ENCODE assay signal across 7 cellular contexts in genomic region chr2:111596808-111597705, GRCh38.
DNase-seq lines count a peak whose midpoint lies in the region; ATAC-seq and TF ChIP-seq lines count a peak whose summit lies in the region.
"Not testable (repeated sequence)": the region's sequence is repeated elsewhere in the genome, so short reads cannot be mapped to it uniquely, and the experiment has no call there.

No MANE protein-coding gene starts in this region.

- dilution Hi-C loops in IMR-90 (cut with HindIII; ENCODE audit: low sequenced_read_pairs, unreplicated experiment) = not testable (repeated sequence)

- H3K27me3 ChIP-seq in IMR-90 (ENCODE audit: control insufficient read depth, insufficient read depth, low read length); PC-3 (ENCODE audit: low read length); endodermal cell (ENCODE audit: control insufficient read depth, insufficient read depth, low read length, poor library complexity, severe bottlenecking): not testable (repeated sequence)

- ATAC-seq in IMR-90 (ENCODE audit: low read depth) (peak; percentile 59), PC-3 (peak; percentile 77), left colon (peak; percentile 86)
- peak; percentile 72 for ATAC-seq in activated CD8-positive, alpha-beta T cell treated with anti-CD3 and anti-CD28 coated beads for 36 hours
- peak; percentile 67 for ATAC-seq in stimulated activated naive CD8-positive, alpha-beta T cell treated with anti-CD3 and anti-CD28 coated beads, Interleukin-15, amount 100 ng/mL, for 72 hours

- not testable (repeated sequence) for H3K4me2 ChIP-seq in IMR-90 (ENCODE audit: low read depth, low read length); PC-3 (ENCODE audit: low read length)

- not testable (repeated sequence) for H3K9me3 ChIP-seq in IMR-90 (ENCODE audit: control insufficient read depth, insufficient read depth, low read length); PC-3 (ENCODE audit: low read length); endodermal cell (ENCODE audit: control insufficient read depth, low read length)

- not testable (repeated sequence) for H4K91ac ChIP-seq in IMR-90 (ENCODE audit: insufficient read depth, low read depth, low read length)

- H3K27ac ChIP-seq in IMR-90 (ENCODE audit: insufficient read depth, low read length); PC-3 (ENCODE audit: low read length); endodermal cell (ENCODE audit: low read depth, low read length): not testable (repeated sequence)

- H4K5ac ChIP-seq in IMR-90 (ENCODE audit: low read depth, low read length) = not testable (repeated sequence)

- not testable (repeated sequence) for H3F3A ChIP-seq in PC-3 (ENCODE audit: low read length, unreplicated experiment)

- not testable (repeated sequence) for H3K56ac ChIP-seq in IMR-90 (ENCODE audit: extremely low read depth, insufficient read depth, low read length)

- H3K4me3 Mint-ChIP-seq in activated CD8-positive, alpha-beta T cell treated with anti-CD3 and anti-CD28 coated beads for 36 hours; endodermal cell; neural crest cell; stimulated activated naive CD8-positive, alpha-beta T cell treated with anti-CD3 and anti-CD28 coated beads, Interleukin-15, amount 100 ng/mL, for 72 hours: not testable (repeated sequence)

- H3K36me3 Mint-ChIP-seq in activated CD8-positive, alpha-beta T cell treated with anti-CD3 and anti-CD28 coated beads for 36 hours (ENCODE audit: low read depth); endodermal cell (ENCODE audit: low read depth); neural crest cell (ENCODE audit: low read depth): not testable (repeated sequence)

- CTCF ChIA-PET in IMR-90 (lab: Yijun Ruan, JAX); PC-3 (lab: Charles Lee); activated CD8-positive, alpha-beta T cell treated with anti-CD3 and anti-CD28 coated beads for 36 hours (lab: Charles Lee): not testable (repeated sequence)

- H3K27ac Mint-ChIP-seq in activated CD8-positive, alpha-beta T cell treated with anti-CD3 and anti-CD28 coated beads for 36 hours; endodermal cell; neural crest cell (ENCODE audit: unreplicated experiment); stimulated activated naive CD8-positive, alpha-beta T cell treated with anti-CD3 and anti-CD28 coated beads, Interleukin-15, amount 100 ng/mL, for 72 hours: not testable (repeated sequence)

- POLR2A ChIA-PET in IMR-90 (lab: Charles Lee; ENCODE audit: unreplicated experiment); PC-3 (lab: Charles Lee; ENCODE audit: unreplicated experiment); activated CD8-positive, alpha-beta T cell treated with anti-CD3 and anti-CD28 coated beads for 36 hours (lab: Charles Lee): not testable (repeated sequence)

- H3K4me3 ChIP-seq in IMR-90 (ENCODE audit: insufficient read depth, low read depth, low read length); PC-3 (ENCODE audit: low read length); endodermal cell (ENCODE audit: low read length): not testable (repeated sequence)

- H4K8ac ChIP-seq in IMR-90 (ENCODE audit: low read depth in 2 of 2, low read length in 2 of 2) = not testable (repeated sequence)

- H2AK9ac ChIP-seq in IMR-90 (replicated peaks; ENCODE audit: low read depth, low read length, poor library complexity) = not testable (repeated sequence)

- in situ Hi-C loops in IMR-90 (cut with MboI; ENCODE audit: low sequenced_read_pairs) = not testable (repeated sequence)

- not testable (repeated sequence) for H3K14ac ChIP-seq in IMR-90 (replicated peaks; ENCODE audit: low read depth, low read length)

- no CpG with 5 or more reads among the region's 4 CpGs for WGBS in IMR-90 (ENCODE audit: extremely low coverage in 2 of 2, insufficient read length in 1 of 2), 2 experiments
- 92% methylated on average over 1 of the region's 4 CpGs; no CpG with 5 or more reads in 1 of the 2 experiments for WGBS in endodermal cell (ENCODE audit: insufficient coverage in 1 of 2, insufficient read length in 1 of 2), 2 experiments

- not testable (repeated sequence) for H3K4me1 ChIP-seq in IMR-90 (ENCODE audit: control insufficient read depth, insufficient read depth, low read length); PC-3 (ENCODE audit: insufficient read depth, low read length); endodermal cell (ENCODE audit: control insufficient read depth, insufficient read depth, low read length)

- BruUV-seq in IMR-90 (replicated peaks; lab: Mats Ljungman, UMichigan); PC-3 (replicated peaks; lab: Mats Ljungman, UMichigan): not testable (repeated sequence)

- H3K79me2 ChIP-seq in PC-3 (ENCODE audit: low read length) = not testable (repeated sequence)

- H2BK20ac ChIP-seq in IMR-90 (ENCODE audit: low read depth, low read length) = not testable (repeated sequence)

- not testable (repeated sequence) for H3K9me2 ChIP-seq in PC-3 (replicated peaks; ENCODE audit: low read length)

- intact Hi-C loops in IMR-90 (cut with micrococcal nuclease); PC-3 (cut with micrococcal nuclease); activated CD8-positive, alpha-beta T cell treated with anti-CD3 and anti-CD28 coated beads for 36 hours (cut with micrococcal nuclease); left colon (cut with DNase I, micrococcal nuclease): not testable (repeated sequence)

- TF ChIP-seq POLR2A in IMR-90 (IDR thresholded peaks at IDR 0.05; ENCODE audit: low read depth, low read length) = not testable (repeated sequence)

- H2AFZ ChIP-seq in IMR-90 (replicated peaks; ENCODE audit: low read length, poor library complexity); PC-3 (ENCODE audit: low read length): not testable (repeated sequence)

- not testable (repeated sequence) for H4K20me1 ChIP-seq in IMR-90 (ENCODE audit: insufficient read depth, low read length); PC-3 (ENCODE audit: low read length)

- not testable (repeated sequence) for H3K9me3 Mint-ChIP-seq in activated CD8-positive, alpha-beta T cell treated with anti-CD3 and anti-CD28 coated beads for 36 hours; endodermal cell; neural crest cell; stimulated activated naive CD8-positive, alpha-beta T cell treated with anti-CD3 and anti-CD28 coated beads, Interleukin-15, amount 100 ng/mL, for 72 hours

- H3K27me3 Mint-ChIP-seq in activated CD8-positive, alpha-beta T cell treated with anti-CD3 and anti-CD28 coated beads for 36 hours; endodermal cell (ENCODE audit: insufficient read depth); neural crest cell (ENCODE audit: low read depth); stimulated activated naive CD8-positive, alpha-beta T cell treated with anti-CD3 and anti-CD28 coated beads, Interleukin-15, amount 100 ng/mL, for 72 hours: not testable (repeated sequence)

- not testable (repeated sequence) for DNase-seq in IMR-90; PC-3; activated CD8-positive, alpha-beta T cell treated with anti-CD3 and anti-CD28 coated beads for 36 hours; endodermal cell; left colon; neural crest cell (ENCODE audit: low read depth, low spot score); stimulated activated naive CD8-positive, alpha-beta T cell treated with anti-CD3 and anti-CD28 coated beads, Interleukin-15, amount 100 ng/mL, for 72 hours

- not testable (repeated sequence) for H3K9me1 ChIP-seq in IMR-90 (ENCODE audit: insufficient read depth, low read length)

- not testable (repeated sequence) for H2BK15ac ChIP-seq in IMR-90 (ENCODE audit: low read depth, low read length)

- not testable (repeated sequence) for H3K4me1 Mint-ChIP-seq in activated CD8-positive, alpha-beta T cell treated with anti-CD3 and anti-CD28 coated beads for 36 hours (ENCODE audit: low read depth); endodermal cell; neural crest cell; stimulated activated naive CD8-positive, alpha-beta T cell treated with anti-CD3 and anti-CD28 coated beads, Interleukin-15, amount 100 ng/mL, for 72 hours

- H3K79me1 ChIP-seq in IMR-90 (ENCODE audit: low read depth in 1 of 2, low read length in 2 of 2) = not testable (repeated sequence)

- not testable (repeated sequence) for H3K4ac ChIP-seq in IMR-90 (ENCODE audit: low read depth, low read length)

- TF ChIP-seq CTCF in IMR-90 (conservative IDR thresholded peaks at IDR 0.05; ENCODE audit: low read depth, low read length); PC-3 (conservative IDR thresholded peaks at IDR 0.05; ENCODE audit: low read depth, low read length); activated CD8-positive, alpha-beta T cell treated with anti-CD3 and anti-CD28 coated beads for 36 hours (IDR thresholded peaks at IDR 0.05): not testable (repeated sequence)
- peak; percentile 31 for TF ChIP-seq CTCF in endodermal cell (conservative IDR thresholded peaks at IDR 0.05)
- peak; percentile 12 for TF ChIP-seq CTCF in neural crest cell (conservative IDR thresholded peaks at IDR 0.05)

- TF ChIP-seq RAD21 in IMR-90 (IDR thresholded peaks at IDR 0.05; ENCODE audit: low read length) = not testable (repeated sequence)

- H2BK5ac ChIP-seq in IMR-90 (ENCODE audit: low read depth, low read length, poor library complexity, severe bottlenecking) = not testable (repeated sequence)

- H3K36me3 ChIP-seq in IMR-90 (ENCODE audit: control insufficient read depth, insufficient read depth, low read length); PC-3 (ENCODE audit: low read depth, low read length); endodermal cell (ENCODE audit: control insufficient read depth, insufficient read depth, low read length): not testable (repeated sequence)

- H2AK5ac ChIP-seq in IMR-90 (ENCODE audit: low read depth, low read length) = not testable (repeated sequence)

- not testable (repeated sequence) for H3K9ac ChIP-seq in IMR-90 (ENCODE audit: low read depth, low read length); PC-3 (ENCODE audit: low read length); endodermal cell (ENCODE audit: extremely low read depth, low read length, poor library complexity, severe bottlenecking)

- not testable (repeated sequence) for H2BK120ac ChIP-seq in IMR-90 (ENCODE audit: low read depth, low read length)

- not testable (repeated sequence) for H3K23ac ChIP-seq in IMR-90 (ENCODE audit: low read depth, low read length)

- not testable (repeated sequence) for H3K18ac ChIP-seq in IMR-90 (ENCODE audit: low read depth, low read length)
